In the genomic region with DNA sequence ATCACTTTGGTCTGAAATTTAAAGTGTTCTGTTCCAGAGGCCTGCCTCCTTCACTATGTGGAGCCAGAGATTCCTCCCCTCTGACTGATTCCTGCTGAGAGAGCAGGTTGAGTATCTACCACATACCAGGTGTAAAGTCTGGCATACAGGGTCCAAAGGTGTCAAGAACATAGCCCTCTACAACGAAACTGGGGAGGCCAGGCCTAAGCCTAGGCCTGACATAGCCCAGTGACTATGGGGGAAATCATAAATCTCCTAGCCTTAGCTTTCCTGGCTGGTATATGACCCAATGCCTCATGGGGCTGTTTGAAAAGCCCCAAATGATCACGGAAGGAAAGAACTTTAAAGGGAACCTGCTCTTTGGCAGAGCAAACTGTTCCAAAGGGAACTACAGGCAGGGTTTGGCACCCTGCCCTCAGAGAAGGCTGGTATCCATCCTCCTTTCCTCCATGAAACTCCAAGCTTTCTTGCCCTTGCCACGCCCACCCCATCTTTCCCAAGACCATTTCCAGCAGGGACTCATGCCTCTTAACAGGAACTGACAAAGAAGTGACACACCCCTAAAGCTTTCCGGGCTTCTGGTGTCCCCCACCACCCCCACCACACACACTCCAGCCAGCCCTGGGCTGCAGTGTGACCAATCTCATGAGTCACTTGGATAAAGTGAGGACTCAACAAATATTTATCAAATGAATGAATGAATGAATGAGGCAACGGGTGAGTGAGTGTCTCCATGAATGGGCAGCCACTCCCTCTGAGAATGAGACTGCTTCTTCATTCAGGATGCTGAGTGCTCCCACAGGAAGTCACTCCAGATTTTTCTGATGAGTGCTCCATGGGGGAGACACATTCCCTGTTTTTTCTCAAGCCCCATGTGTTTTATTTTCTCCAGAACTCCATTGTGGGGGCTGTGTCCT, we compare ENCODE assay signal across 10 cellular contexts.
DNase-seq lines count a peak whose midpoint lies in the region; ATAC-seq and TF ChIP-seq lines count a peak whose summit lies in the region.
"Had no signal": no experiment of that assay in that cellular context is flagged by ENCODE, and none has a peak within 500 bp of the region (broad histone marks: within the 10 kb centered on the region; RNA-seq: fewer than 3 reads in every experiment).

No MANE protein-coding gene starts in this region.

- H2AK9ac ChIP-seq in IMR-90 (replicated peaks; ENCODE audit: low read depth, low read length, poor library complexity): peak overlapping the region; percentile 91

- no peaks in the 10 kb centered on the region for H4K20me1 ChIP-seq in IMR-90 (ENCODE audit: insufficient read depth, low read length)

- H4K8ac ChIP-seq in IMR-90 (ENCODE audit: low read depth in 2 of 2, low read length in 2 of 2): peak overlapping the region; percentile 77 to 95

- peaks cover 14% of the 10 kb centered on the region for H3K4me1 ChIP-seq in IMR-90 (ENCODE audit: control insufficient read depth, insufficient read depth, low read length)

- POLR2A ChIA-PET in IMR-90 (lab: Charles Lee; ENCODE audit: unreplicated experiment): no interaction called here

- no peaks in the 10 kb centered on the region for H3K9me3 ChIP-seq in IMR-90 (ENCODE audit: control insufficient read depth, insufficient read depth, low read length)

- peak overlapping the region; percentile 94 for H2BK5ac ChIP-seq in IMR-90 (ENCODE audit: low read depth, low read length, poor library complexity, severe bottlenecking)

- no TSS peak for BruUV-seq in IMR-90 (replicated peaks; lab: Mats Ljungman, UMichigan)

- H2BK15ac ChIP-seq in IMR-90 (ENCODE audit: low read depth, low read length): peak overlapping the region; percentile 97; the same call in 2 of the 3 replicates

- peak overlapping the region; percentile 98 for H2BK20ac ChIP-seq in IMR-90 (ENCODE audit: low read depth, low read length)

- H2AK5ac ChIP-seq in IMR-90 (ENCODE audit: low read depth, low read length): peak overlapping the region; percentile 97

- peak overlapping the region; percentile 94 for H3K23ac ChIP-seq in IMR-90 (ENCODE audit: low read depth, low read length)

- no peak overlapping the region for H3K9ac ChIP-seq in IMR-90 (ENCODE audit: low read depth, low read length)

- H3K9me1 ChIP-seq in IMR-90 (ENCODE audit: insufficient read depth, low read length): peaks cover 22% of the 10 kb centered on the region

- H4K91ac ChIP-seq in IMR-90 (ENCODE audit: insufficient read depth, low read depth, low read length): peak overlapping the region; percentile 96

- DNase-seq in A172 (ENCODE audit: low spot score) (peak; percentile 100), IMR-90 (peak; percentile 99), dermis blood vessel endothelial cell (peak; percentile 89), mucosa of gallbladder (ENCODE audit: low spot score) (peak; percentile 21), germinal center (ENCODE audit: low spot score) (no peak)
- no peak for DNase-seq in activated naive CD4-positive, alpha-beta T cell treated with anti-CD3 and anti-CD28 coated beads, Interleukin-2, amount 10 ng/mL, durations not matched to agents 7 days and 5 days
- DNase-seq: NCI-H1694 treated with DMSO at 0.1 percent for 48 hours had no signal

- H3K14ac ChIP-seq in IMR-90 (replicated peaks; ENCODE audit: low read depth, low read length): peak overlapping the region; percentile 98

- H3K27ac ChIP-seq in IMR-90 (ENCODE audit: insufficient read depth, low read length): peak overlapping the region; percentile 70
- H3K27ac ChIP-seq: C4-2B had no signal

- peak overlapping the region; percentile 86 for H2AFZ ChIP-seq in IMR-90 (replicated peaks; ENCODE audit: low read length, poor library complexity)

- peak overlapping the region; percentile 98 for H2BK120ac ChIP-seq in IMR-90 (ENCODE audit: low read depth, low read length)

- ATAC-seq in IMR-90 (ENCODE audit: low read depth) (peak; percentile 87), GM21447 (IDR thresholded peaks at IDR 0.05; ENCODE audit: unreplicated experiment) (no peak), HG03342 (IDR thresholded peaks at IDR 0.05; ENCODE audit: unreplicated experiment) (no peak)

- H3K56ac ChIP-seq in IMR-90 (ENCODE audit: extremely low read depth, insufficient read depth, low read length): peak overlapping the region; percentile 67

- no peak for TF ChIP-seq CTCF in IMR-90 (conservative IDR thresholded peaks at IDR 0.05; ENCODE audit: low read depth, low read length)

- peaks cover 17 to 46% of the 10 kb centered on the region in 2 experiments for H3K79me1 ChIP-seq in IMR-90 (ENCODE audit: low read depth in 1 of 2, low read length in 2 of 2)

- no CpG with 5 or more reads among the region's 5 CpGs for WGBS in IMR-90 (ENCODE audit: extremely low coverage in 2 of 2, insufficient read length in 1 of 2), 2 experiments

- no peaks in the 10 kb centered on the region for H3K36me3 Mint-ChIP-seq in activated naive CD4-positive, alpha-beta T cell treated with anti-CD3 and anti-CD28 coated beads, Interleukin-2, amount 10 ng/mL, durations not matched to agents 7 days and 5 days

- peak overlapping the region; percentile 70 for H3K18ac ChIP-seq in IMR-90 (ENCODE audit: low read depth, low read length)

- H3K9me3 Mint-ChIP-seq in activated naive CD4-positive, alpha-beta T cell treated with anti-CD3 and anti-CD28 coated beads, Interleukin-2, amount 10 ng/mL, durations not matched to agents 7 days and 5 days: no peaks in the 10 kb centered on the region

- no peak overlapping the region for H3K4me3 Mint-ChIP-seq in activated naive CD4-positive, alpha-beta T cell treated with anti-CD3 and anti-CD28 coated beads, Interleukin-2, amount 10 ng/mL, durations not matched to agents 7 days and 5 days

- H3K4ac ChIP-seq in IMR-90 (ENCODE audit: low read depth, low read length): peak overlapping the region; percentile 98

- TF ChIP-seq RAD21 in IMR-90 (IDR thresholded peaks at IDR 0.05; ENCODE audit: low read length): 0 out of 2 replicates have a peak, but pooled peaks have one; percentile 6

- no peaks in the 10 kb centered on the region for H3K27me3 ChIP-seq in IMR-90 (ENCODE audit: control insufficient read depth, insufficient read depth, low read length)

- in situ Hi-C loops in IMR-90 (cut with MboI; ENCODE audit: low sequenced_read_pairs): no loop called here

- no peak for TF ChIP-seq POLR2A in IMR-90 (IDR thresholded peaks at IDR 0.05; ENCODE audit: low read depth, low read length)

- no peaks in the 10 kb centered on the region for H3K36me3 ChIP-seq in IMR-90 (ENCODE audit: control insufficient read depth, insufficient read depth, low read length)

- intact Hi-C loops in IMR-90 (cut with micrococcal nuclease): loop anchor here (2.0 kb wide), 1 partner anchor 43 kb away; no protein-coding TSS in a partner anchor

- H3K27ac Mint-ChIP-seq in activated naive CD4-positive, alpha-beta T cell treated with anti-CD3 and anti-CD28 coated beads, Interleukin-2, amount 10 ng/mL, durations not matched to agents 7 days and 5 days: no peak overlapping the region

- CTCF ChIA-PET in IMR-90 (lab: Yijun Ruan, JAX): interaction anchor here (0.6 to 0.9 kb wide), 4 partner anchors 12 to 137 kb away, joined by 3 to 5 read pairs (median 4); no protein-coding TSS in a partner anchor
- CTCF ChIA-PET in activated naive CD4-positive, alpha-beta T cell treated with anti-CD3 and anti-CD28 coated beads, Interleukin-2, amount 10 ng/mL, durations not matched to agents 7 days and 5 days (lab: Charles Lee): no interaction called here

- no peak overlapping the region for H3K4me3 ChIP-seq in IMR-90 (ENCODE audit: insufficient read depth, low read depth, low read length)

- H3K4me1 Mint-ChIP-seq in activated naive CD4-positive, alpha-beta T cell treated with anti-CD3 and anti-CD28 coated beads, Interleukin-2, amount 10 ng/mL, durations not matched to agents 7 days and 5 days: no peaks in the 10 kb centered on the region

- no peak overlapping the region for H3K4me2 ChIP-seq in IMR-90 (ENCODE audit: low read depth, low read length)

- dilution Hi-C loops in IMR-90 (cut with HindIII; ENCODE audit: low sequenced_read_pairs, unreplicated experiment): no loop called here

- peaks cover 17% of the 10 kb centered on the region for H3K27me3 Mint-ChIP-seq in activated naive CD4-positive, alpha-beta T cell treated with anti-CD3 and anti-CD28 coated beads, Interleukin-2, amount 10 ng/mL, durations not matched to agents 7 days and 5 days

- H4K5ac ChIP-seq in IMR-90 (ENCODE audit: low read depth, low read length): peak overlapping the region; percentile 75; the same call in 1 of the 2 replicates

TF ChIP-seq in IMR-90, 13 proteins besides CTCF, POLR2A, EP300 and RAD21 (continues in another document):
- TF ChIP-seq CHD1 (IDR thresholded peaks at IDR 0.05; ENCODE audit: low read depth, low read length) (no peak), MXI1 (IDR thresholded peaks at IDR 0.05; ENCODE audit: borderline replicate concordance, low read depth, low read length) (peak; percentile 77), SMC3 (IDR thresholded peaks at IDR 0.05; ENCODE audit: low read depth, low read length) (peak; percentile 10; the same call in 1 of the 2 replicates), ELK1 (IDR thresholded peaks at IDR 0.05; ENCODE audit: borderline replicate concordance, low read depth, low read length) (no peak), RFX5 (IDR thresholded peaks at IDR 0.05; ENCODE audit: low read depth, low read length) (no peak), NFE2L2 (IDR thresholded peaks at IDR 0.05; ENCODE audit: low read depth, low read length) (peak; percentile 46; the same call in 1 of the 2 replicates), MAZ (IDR thresholded peaks at IDR 0.05; ENCODE audit: borderline replicate concordance, low read depth, low read length) (peak; percentile 44; the same call in 1 of the 2 replicates), USF2 (IDR thresholded peaks at IDR 0.05; ENCODE audit: low read depth, low read length) (no peak), RCOR1 (IDR thresholded peaks at IDR 0.05; ENCODE audit: insufficient replicate concordance, low read length) (peak; percentile 41), CEBPB (IDR thresholded peaks at IDR 0.05; ENCODE audit: low read depth, low read length) (peak; percentile 85)

Comparison
In these comparisons a context has a peak if more than half of its experiments do, and no peak if none do; other contexts are left out.
1. DNase-seq: peak in A172 (single experiment), IMR-90 (single experiment), dermis blood vessel endothelial cell (single experiment) and mucosa of gallbladder (single experiment); none in activated naive CD4-positive, alpha-beta T cell treated with anti-CD3 and anti-CD28 coated beads, Interleukin-2, amount 10 ng/mL, durations not matched to agents 7 days and 5 days (single experiment) and germinal center (single experiment).